ENCODE assay signal across 19 cellular contexts in the genomic region with DNA sequence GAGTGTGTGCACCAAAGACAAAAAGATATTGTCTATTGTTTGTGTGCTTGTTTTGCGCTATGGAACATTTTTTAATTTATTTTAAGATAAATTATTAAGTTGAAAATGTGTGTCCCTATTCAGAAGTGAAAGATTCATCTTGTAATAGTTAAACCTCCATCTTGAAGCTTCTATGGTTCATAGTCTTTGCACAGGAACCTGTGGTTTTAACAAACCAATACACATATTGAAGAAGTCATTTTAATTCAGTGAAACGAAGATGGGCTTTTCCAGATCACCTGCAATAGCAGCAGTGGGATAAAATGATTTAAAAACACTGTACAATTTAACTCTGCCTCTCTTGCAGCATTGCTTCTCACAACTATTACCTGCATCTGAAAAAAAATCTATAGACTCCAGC.
"Had no signal": no experiment of that assay in that cellular context is flagged by ENCODE, and none has a peak within 500 bp of the region (broad histone marks: within the 10 kb centered on the region; RNA-seq: fewer than 3 reads in every experiment).

No MANE protein-coding gene starts in this region.

- H3K4me3 Mint-ChIP-seq: central memory CD8-positive, alpha-beta T cell; nephron progenitor cell; stimulated activated memory B cell treated with anti-CD40 and anti-IgM and Interleukin-4, amounts not matched to agents 10 μg/mL and 1 μg/mL and 100 μg/mL, for 72 hours had no signal

- DNase-seq: cortex of kidney; dorsolateral prefrontal cortex; effector CD8-positive, alpha-beta T cell; foreskin fibroblast; kidney; left colon; mammary epithelial cell; nephron progenitor cell; retina; right lobe of liver; spleen; stimulated activated CD4-positive, alpha-beta T cell treated with anti-CD3 and anti-CD28 coated beads, Interleukin-15, amount 100 ng/mL, for 24 hours; stimulated activated CD4-positive, alpha-beta T cell treated with anti-CD3 and anti-CD28 coated beads, Interleukin-1b, Interleukin-23, amount 100 ng/mL, for 48 hours; stimulated activated CD4-positive, alpha-beta T cell treated with anti-CD3 and anti-CD28 coated beads, Interleukin-4, amount 100 ng/mL, for 24 hours had no signal

- H3K27ac ChIP-seq: dorsolateral prefrontal cortex, parathyroid adenoma, prostate gland, right lobe of liver had no signal

- H3K4me1 Mint-ChIP-seq: central memory CD8-positive, alpha-beta T cell; stimulated activated memory B cell treated with anti-CD40 and anti-IgM and Interleukin-4, amounts not matched to agents 10 μg/mL and 1 μg/mL and 100 μg/mL, for 72 hours had no signal

- H3K27me3 ChIP-seq: dorsolateral prefrontal cortex, right lobe of liver, spleen had no signal

- H3K27ac Mint-ChIP-seq: nephron progenitor cell; stimulated activated memory B cell treated with anti-CD40 and anti-IgM and Interleukin-4, amounts not matched to agents 10 μg/mL and 1 μg/mL and 100 μg/mL, for 72 hours had no signal

- H3K4me3 ChIP-seq: dorsolateral prefrontal cortex, prostate gland, right lobe of liver, spleen had no signal

- H3K4me1 ChIP-seq: parathyroid adenoma, prostate gland had no signal

- H3K9me3 Mint-ChIP-seq: central memory CD8-positive, alpha-beta T cell; nephron progenitor cell; stimulated activated memory B cell treated with anti-CD40 and anti-IgM and Interleukin-4, amounts not matched to agents 10 μg/mL and 1 μg/mL and 100 μg/mL, for 72 hours had no signal

- H3K9me3 ChIP-seq: prostate gland, right lobe of liver, spleen had no signal

- H3K36me3 ChIP-seq: prostate gland had no signal

- H3K27me3 Mint-ChIP-seq: central memory CD8-positive, alpha-beta T cell; stimulated activated memory B cell treated with anti-CD40 and anti-IgM and Interleukin-4, amounts not matched to agents 10 μg/mL and 1 μg/mL and 100 μg/mL, for 72 hours had no signal

- ATAC-seq: esophagus mucosa; left colon; right lobe of liver; stimulated activated memory B cell treated with anti-CD40 and anti-IgM and Interleukin-4, amounts not matched to agents 10 μg/mL and 1 μg/mL and 100 μg/mL, for 72 hours had no signal
